21 cellular contexts compared by ENCODE assay signal in genomic region chr20:41334452-41335421, GRCh38. TPM values are rescaled to one million over a fixed set of nuclear protein-coding genes. Genes with fewer than 3 reads are reported as not detected.
A peak's percentile ranks its signal among the peaks of the same experiment; 100 is the strongest.
DNase-seq lines count a peak whose midpoint lies in the region; ATAC-seq and TF ChIP-seq lines count a peak whose summit lies in the region.
"Had no signal": no experiment of that assay in that cellular context is flagged by ENCODE, and none has a peak within 500 bp of the region (broad histone marks: within the 10 kb centered on the region; RNA-seq: fewer than 3 reads in every experiment).

No MANE protein-coding gene starts in this region.

- no peaks in the 10 kb centered on the region for H3K27me3 Mint-ChIP-seq in type B pancreatic cell

- peaks cover 7% of the 10 kb centered on the region for H3K4me1 Mint-ChIP-seq in type B pancreatic cell (ENCODE audit: unreplicated experiment)

- 65% methylated on average over 15 of the region's 15 CpGs for WGBS in right cardiac atrium
- WGBS in psoas muscle, 3 donors, result 76 to 88% (median 81%) methylated on average over 15 of the region's 15 CpGs

- DNase-seq in AG09309 (ENCODE audit: low read depth), result peak; percentile 17
- DNase-seq in dermis blood vessel endothelial cell, result peak; percentile 52
- DNase-seq in right cardiac atrium, result peak in 1 of 3 donors; percentile 61
- DNase-seq in psoas muscle, result no peak
- DNase-seq in middle frontal gyrus (ENCODE audit: extremely low spot score, low spot score), result no peak
- no peak for DNase-seq in type B pancreatic cell (ENCODE audit: extremely low spot score, unreplicated experiment)
- DNase-seq in left colon, result no peak
- DNase-seq: activated gamma-delta T cell treated with Interleukin-2 at 50 U/mL for 16 hours; glutamatergic neuron; HCEC 1CT; natural killer cell; NCI-H1694 treated with DMSO at 0.1 percent for 48 hours; NCI-H510A treated with DMSO at 0.1 percent for 48 hours; stimulated activated naive CD4-positive, alpha-beta T cell; SW 1271 had no signal

- no peaks in the 10 kb centered on the region for H3K27me3 ChIP-seq in right cardiac atrium (ENCODE audit: control insufficient read depth, insufficient read depth)
- H3K27me3 ChIP-seq in psoas muscle (ENCODE audit: insufficient read depth in 3 of 3, low read length in 2 of 3), result no peaks in the 10 kb centered on the region
- H3K27me3 ChIP-seq: ascending aorta had no signal

- H3K27ac ChIP-seq in right cardiac atrium (ENCODE audit: low read length) (peak overlapping the region; percentile 42), psoas muscle (peak overlapping the region; percentile 53)
- H3K27ac ChIP-seq: VCaP had no signal

- H3K9me3 ChIP-seq in right cardiac atrium (ENCODE audit: control insufficient read depth, low read length), result no peaks in the 10 kb centered on the region
- H3K9me3 ChIP-seq in psoas muscle, result no peaks in the 10 kb centered on the region
- H3K9me3 ChIP-seq: ascending aorta had no signal

- TF ChIP-seq CTCF in AG09309 (IDR thresholded peaks at IDR 0.05; ENCODE audit: control insufficient read depth, insufficient read depth, low read depth, low read length, missing control alignments) (no peak), psoas muscle (IDR thresholded peaks at IDR 0.05) (no peak), type B pancreatic cell (conservative IDR thresholded peaks at IDR 0.05) (no peak)

- H3K36me3 ChIP-seq in psoas muscle (ENCODE audit: insufficient read depth in 1 of 2, low read depth in 1 of 2), result no peaks in the 10 kb centered on the region
- H3K36me3 ChIP-seq: ascending aorta had no signal

- ATAC-seq in right cardiac atrium (peak; percentile 60 to 73), psoas muscle (no peak), GM18909 (IDR thresholded peaks at IDR 0.05; ENCODE audit: poor library complexity, unreplicated experiment) (no peak), left colon (no peak)
- ATAC-seq: natural killer cell had no signal

- no peak overlapping the region for H3K27ac Mint-ChIP-seq in type B pancreatic cell
- H3K27ac Mint-ChIP-seq: dendritic cell treated with granulocyte-macrophage colony-stimulating factor and Interleukin-4, amounts not matched to agents 40 ng/mL and 50 ng/mL, for 4 days; natural killer cell had no signal

- H3K9me3 Mint-ChIP-seq in type B pancreatic cell, result no peaks in the 10 kb centered on the region
- H3K9me3 Mint-ChIP-seq: dendritic cell treated with granulocyte-macrophage colony-stimulating factor and Interleukin-4, amounts not matched to agents 40 ng/mL and 50 ng/mL, for 4 days; natural killer cell had no signal

- H3K4me3 Mint-ChIP-seq in type B pancreatic cell, result no peak overlapping the region
- H3K4me3 Mint-ChIP-seq: dendritic cell treated with granulocyte-macrophage colony-stimulating factor and Interleukin-4, amounts not matched to agents 40 ng/mL and 50 ng/mL, for 4 days; natural killer cell had no signal

- no peaks in the 10 kb centered on the region for H3K36me3 Mint-ChIP-seq in type B pancreatic cell
- H3K36me3 Mint-ChIP-seq: natural killer cell had no signal

- H3K4me1 ChIP-seq in right cardiac atrium (ENCODE audit: control insufficient read depth, insufficient read depth, low read length), result peaks cover 4% of the 10 kb centered on the region
- peaks cover 14% of the 10 kb centered on the region for H3K4me1 ChIP-seq in psoas muscle

- H3K4me3 ChIP-seq in AG09309 (ENCODE audit: control insufficient read depth, low read depth, low read length), result no peak overlapping the region
- H3K4me3 ChIP-seq in right cardiac atrium (ENCODE audit: low read length), result no peak overlapping the region
- no peak overlapping the region for H3K4me3 ChIP-seq in psoas muscle
- H3K4me3 ChIP-seq: ascending aorta had no signal

- intact Hi-C loops in right cardiac atrium (cut with DNase I), result loop anchor here (5.0 to 10.0 kb wide), 3 partner anchors 90 to 162 kb away; no protein-coding TSS in a partner anchor
- intact Hi-C loops in psoas muscle (cut with DNase I), result loop anchor here (5.0 to 10.0 kb wide), 2 partner anchors 102 to 370 kb away; no protein-coding TSS in a partner anchor
- intact Hi-C loops in left colon (cut with DNase I, micrococcal nuclease), result loop anchor here in 1 of 2 donors (10.0 kb wide), 1 partner anchor 160 kb away; no protein-coding TSS in a partner anchor

RNA-seq across cellular contexts. Expression of gene LPIN3, which starts 5.9 kb away (rescaled TPM):
- total RNA-seq in dermis blood vessel endothelial cell, result 1.0 and 1.5 TPM in 2 replicates
- total RNA-seq in right cardiac atrium, result 10 to 100 TPM in 3 of 4 donors, 1 to 10 TPM in 1; 9.3 to 14.8 (median 13.2) TPM
- 18.2 TPM for polyA plus RNA-seq in right cardiac atrium
- total RNA-seq in psoas muscle, result 1 to 10 TPM in 3 of 4 donors, under 1 TPM in 1; 0.57 to 2.4 (median 1.3) TPM
- 1 to 10 TPM; 1.1 to 3.0 (median 2.0) TPM for polyA plus RNA-seq in psoas muscle
- total RNA-seq in type B pancreatic cell (ENCODE audit: low replicate concordance), result 17.5 and 31.6 TPM in 2 replicates
- 10 to 100 TPM; 45.5 to 57.0 TPM for total RNA-seq in left colon

RNA-seq across cellular contexts. Expression of gene ZHX3, which starts 17.2 kb away (rescaled TPM):
- total RNA-seq in dermis blood vessel endothelial cell (10.6 and 12.1 TPM in 2 replicates), right cardiac atrium (10 to 100 TPM; 32.5 to 39.7 (median 35.6) TPM), psoas muscle (10 to 100 TPM; 39.6 to 47.7 (median 45.2) TPM), type B pancreatic cell (ENCODE audit: low replicate concordance) (10.2 and 16.3 TPM in 2 replicates), left colon (10 to 100 TPM; 31.7 to 35.3 TPM)
- polyA plus RNA-seq in right cardiac atrium (11.6 TPM), psoas muscle (10 to 100 TPM in 2 of 3 donors, 1 to 10 TPM in 1; 7.0 to 30.2 (median 10.5) TPM)

RNA-seq across cellular contexts. Expression of gene EMILIN3, which starts 31.9 kb away (rescaled TPM):
- total RNA-seq in dermis blood vessel endothelial cell, result under 0.01 and 0.09 TPM in 2 replicates
- 1 to 10 TPM; 2.1 to 7.4 (median 5.5) TPM for total RNA-seq in right cardiac atrium
- polyA plus RNA-seq in right cardiac atrium, result 4.3 TPM
- total RNA-seq in psoas muscle, result 1 to 10 TPM in 1 of 4 donors, under 1 TPM in 2, not detected in 1; 0.12 to 1.1 (median 0.23) TPM
- polyA plus RNA-seq in psoas muscle, result 1 to 10 TPM in 1 of 3 donors, under 1 TPM in 2; 0.15 to 1.5 (median 0.70) TPM
- total RNA-seq in type B pancreatic cell (ENCODE audit: low replicate concordance), result 0.67 and 10.3 TPM in 2 replicates
- total RNA-seq in left colon, result under 1 TPM in 1 of 2 donors, not detected in 1; 0.47 TPM
- total RNA-seq: activated CD8-positive, alpha-beta memory T cell treated with anti-CD3 and anti-CD28 coated beads for 36 hours; LHCN-M2; natural killer cell had no signal

Comparison
In these comparisons a context has a peak if more than half of its experiments do, and no peak if none do; other contexts are left out.
1. DNase-seq: peak in AG09309 (single experiment) and dermis blood vessel endothelial cell (single experiment); none in psoas muscle (0 of 2), middle frontal gyrus (single experiment), type B pancreatic cell (single experiment) and left colon (0 of 2).
2. ATAC-seq: peak in right cardiac atrium (2 of 2); none in psoas muscle (0 of 4), GM18909 (single experiment) and left colon (single experiment).